8 cellular contexts compared by ENCODE assay signal in genomic region chr14:36319899-36320209, GRCh38. TPM values are rescaled to one million over a fixed set of nuclear protein-coding genes. Genes with fewer than 3 reads are reported as not detected.
A peak's percentile ranks its signal among the peaks of the same experiment; 100 is the strongest.
DNase-seq lines count a peak whose midpoint lies in the region; ATAC-seq and TF ChIP-seq lines count a peak whose summit lies in the region.

No MANE protein-coding gene starts in this region.

- peak overlapping the region; percentile 93 for H3K4me2 ChIP-seq in mammary epithelial cell (ENCODE audit: insufficient read depth, low read depth, low read length)

- no peaks in the 10 kb centered on the region for H3K9me3 ChIP-seq in mammary epithelial cell (replicated peaks; ENCODE audit: insufficient read depth, low read length)
- no peaks in the 10 kb centered on the region for H3K9me3 ChIP-seq in mucosa of descending colon

- WGBS in mammary epithelial cell (ENCODE audit: low coverage, missing lambda C conversion rate): 3% methylated on average over 7 of the region's 11 CpGs

- H4K20me1 ChIP-seq in mammary epithelial cell (ENCODE audit: insufficient read depth, low read length): no peaks in the 10 kb centered on the region

- peak; percentile 5 for ATAC-seq in HG03060 (IDR thresholded peaks at IDR 0.05; ENCODE audit: low read depth, unreplicated experiment)
- no peak for ATAC-seq in mucosa of descending colon
- no peak for ATAC-seq in GM19324 (IDR thresholded peaks at IDR 0.05; ENCODE audit: low FRiP score, unreplicated experiment)
- no peak for ATAC-seq in GM18870 (IDR thresholded peaks at IDR 0.05; ENCODE audit: unreplicated experiment)

- CTCF ChIA-PET in AG04449 (lab: Yijun Ruan, JAX) (interaction anchor here (2.1 to 2.2 kb wide), 2 partner anchors 55 to 249 kb away, joined by 5 to 14 read pairs; no protein-coding TSS in a partner anchor), mammary epithelial cell (lab: Charles Lee; ENCODE audit: low non-redundant PET) (no interaction called here)

- dilution Hi-C loops in mammary epithelial cell (cut with HindIII; ENCODE audit: low sequenced_read_pairs): no loop called here

- no TSS peak for BruUV-seq in mammary epithelial cell (replicated peaks; lab: Mats Ljungman, UMichigan)

- H3K4me1 ChIP-seq in mammary epithelial cell (ENCODE audit: insufficient read depth, low read length) (peaks cover 7% of the 10 kb centered on the region), mucosa of descending colon (ENCODE audit: low read depth) (peaks cover 16% of the 10 kb centered on the region)

- POLR2A ChIA-PET in AG04449 (lab: Yijun Ruan, JAX): interaction anchor here (1.0 kb wide), 1 partner anchor 251 kb away, joined by 5 read pairs; no protein-coding TSS in a partner anchor

- peak overlapping the region; percentile 88 for H3K4me3 ChIP-seq in AG04449 (ENCODE audit: low read depth, low read length)
- peak overlapping the region; percentile 54 to 84 (median 79) for H3K4me3 ChIP-seq in mammary epithelial cell (replicated peaks in 1 of 3; ENCODE audit: insufficient read depth in 1 of 3, low read depth in 2 of 3, low read length in 3 of 3)
- H3K4me3 ChIP-seq in mucosa of descending colon: peak overlapping the region; percentile 65

- peak overlapping the region; percentile 89 for H3K9ac ChIP-seq in mammary epithelial cell (ENCODE audit: insufficient read depth, low read length)

- H3K36me3 ChIP-seq in mammary epithelial cell (ENCODE audit: insufficient read depth, low read length) (no peaks in the 10 kb centered on the region), mucosa of descending colon (ENCODE audit: low read depth) (no peaks in the 10 kb centered on the region)

- peaks cover 51% of the 10 kb centered on the region for H3K79me2 ChIP-seq in mammary epithelial cell (ENCODE audit: insufficient read depth, low read length)

- no peak for TF ChIP-seq CTCF in AG04449 (IDR thresholded peaks at IDR 0.05; ENCODE audit: insufficient read depth, low read length, missing control alignments)
- no peak for TF ChIP-seq CTCF in mammary epithelial cell (conservative IDR thresholded peaks at IDR 0.05 in 1 of 2, IDR thresholded peaks at IDR 0.05 in 1 of 2; ENCODE audit: extremely low read depth in 1 of 2, insufficient read depth in 1 of 2, low read depth in 1 of 2, low read length in 2 of 2)
- no peak for TF ChIP-seq CTCF in mucosa of descending colon (IDR thresholded peaks at IDR 0.05)

- intact Hi-C loops in mammary epithelial cell (cut with micrococcal nuclease) (loop anchor here (10.0 kb wide), 1 partner anchor 85 kb away; no protein-coding TSS in a partner anchor), mucosa of descending colon (cut with DNase I, micrococcal nuclease) (no loop called here)

- no peak for DNase-seq in AG04449 (ENCODE audit: low read depth, low spot score)
- DNase-seq in mammary epithelial cell: no peak
- DNase-seq in mucosa of descending colon: no peak
- no peak for DNase-seq in NAMALWA (ENCODE audit: low spot score)
- no peak for DNase-seq in iPS-NIHi7 (ENCODE audit: extremely low spot score)

- H2AFZ ChIP-seq in mammary epithelial cell (ENCODE audit: low read depth, low read length): peak overlapping the region; percentile 89

- in situ Hi-C loops in mammary epithelial cell (cut with MboI; ENCODE audit: low sequenced_read_pairs in 2 of 2): no loop called here

- peak overlapping the region; percentile 71 for H3K27ac ChIP-seq in mammary epithelial cell (ENCODE audit: insufficient read depth, low read depth, low read length)

- peaks cover 2% of the 10 kb centered on the region for H3K27me3 ChIP-seq in mammary epithelial cell (ENCODE audit: insufficient read depth, low read length)

RNA-seq across cellular contexts. Expression of gene MBIP, which starts 0.6 kb away (rescaled TPM):
- total RNA-seq in mammary epithelial cell (10 to 100 TPM; 14.8 to 19.9 TPM), mucosa of descending colon (10 to 100 TPM; 20.6 to 22.6 (median 21.4) TPM)
- polyA plus RNA-seq in mammary epithelial cell: 9.1 TPM
- 9.6 TPM for polyA minus RNA-seq in mammary epithelial cell
